Comparison of ENCODE assay signal across 1 cellular context in the genomic region with DNA sequence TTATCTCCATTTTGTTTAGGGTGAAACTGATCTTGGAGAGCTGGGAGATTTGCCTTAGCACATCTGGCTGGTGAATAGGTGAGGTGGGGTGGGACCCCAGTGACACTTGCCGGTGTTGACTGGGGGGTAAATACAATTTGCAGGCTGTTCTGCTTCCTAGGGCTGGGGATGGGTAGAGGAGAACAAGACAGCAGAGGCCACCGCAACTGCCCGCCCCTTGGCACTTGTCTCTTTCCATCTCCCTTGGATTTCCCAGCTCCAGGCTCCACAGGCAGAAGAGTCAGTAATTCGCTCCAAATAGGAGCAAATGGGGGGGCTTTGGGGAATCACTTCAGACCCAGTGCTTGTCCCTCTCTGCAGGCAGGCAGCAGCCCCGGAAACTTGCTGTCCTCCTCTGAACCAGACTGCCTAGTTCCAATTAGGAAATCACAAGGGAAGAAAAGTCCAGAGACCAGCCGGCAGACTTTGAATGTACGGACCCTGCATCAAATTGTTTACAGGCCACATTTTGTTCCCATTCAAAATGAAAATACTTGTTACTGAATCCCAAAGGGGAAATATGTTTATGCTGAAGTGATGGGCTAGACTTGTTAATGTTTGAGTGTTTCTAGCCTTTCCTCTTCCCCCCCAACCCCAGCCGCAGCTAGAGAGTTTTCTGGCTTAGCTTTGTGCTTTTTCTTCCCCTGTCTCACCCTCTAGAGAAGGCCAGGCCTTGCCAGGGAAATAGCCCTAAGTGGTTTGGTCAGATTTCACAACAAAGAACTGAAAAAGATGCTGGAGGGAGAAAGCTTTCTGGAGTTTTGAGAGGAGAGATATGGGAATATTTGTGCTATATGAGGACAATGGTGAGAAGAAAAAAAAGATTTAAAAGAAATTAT.
TF ChIP-seq lines count a peak whose summit lies in the region.

No MANE protein-coding gene starts in this region.

TF ChIP-seq in GM23338, 12 proteins besides CTCF, POLR2A, EP300 and RAD21 (continued from another document):
- TF ChIP-seq ETS1 (IDR thresholded peaks at IDR 0.05): no peak
